ENCODE assay signal across 12 cellular contexts in the genomic region with DNA sequence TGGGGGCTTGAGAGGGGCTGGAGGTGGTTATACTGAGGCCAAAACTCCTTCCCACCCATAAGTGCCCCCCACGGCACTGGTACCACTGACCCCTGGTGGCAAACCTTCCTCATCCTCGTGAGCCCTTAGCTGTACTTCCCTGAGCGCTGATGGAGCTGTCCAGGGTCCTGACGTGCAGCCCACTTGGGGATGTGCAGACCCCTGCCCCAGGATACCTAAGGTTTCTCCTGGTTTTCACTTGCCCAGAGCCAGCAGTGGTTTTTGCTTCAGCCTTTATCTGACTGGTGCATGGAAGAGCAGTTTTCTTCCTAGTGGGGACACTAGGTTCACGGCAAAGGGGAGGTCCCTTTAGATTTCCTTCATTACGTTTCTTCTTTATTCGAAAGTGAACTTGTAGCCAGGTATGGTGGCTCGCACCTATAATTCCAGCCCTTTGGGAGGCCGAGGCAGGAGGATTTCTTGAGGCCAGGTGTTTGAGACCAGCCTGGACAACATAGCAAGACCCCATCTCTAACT. TPM values are rescaled to one million over a fixed set of nuclear protein-coding genes. Genes with fewer than 3 reads are reported as not detected.
DNase-seq lines count a peak whose midpoint lies in the region; ATAC-seq, FAIRE-seq and TF ChIP-seq lines count a peak whose summit lies in the region.
"Had no signal": no experiment of that assay in that cellular context is flagged by ENCODE, and none has a peak within 500 bp of the region (broad histone marks: within the 10 kb centered on the region; RNA-seq: fewer than 3 reads in every experiment).

No MANE protein-coding gene starts in this region.

- no peak overlapping the region for H3K4me2 ChIP-seq in H1 (ENCODE audit: insufficient read depth in 1 of 2, low read depth in 2 of 2, low read length in 2 of 2)
- no peak overlapping the region for H3K4me2 ChIP-seq in smooth muscle cell

- no TSS peak for BruUV-seq in MCF 10A (replicated peaks; lab: Mats Ljungman, UMichigan)

- CTCF ChIA-PET in MCF 10A (lab: Yijun Ruan, JAX) (interaction anchor here (0.6 to 10.3 kb wide), 6 partner anchors 10 to 350 kb away, joined by 3 to 227 read pairs (median 10); no protein-coding TSS in a partner anchor), H1 (lab: Charles Lee; ENCODE audit: partially characterized antibody) (interaction anchor here (0.6 to 6.3 kb wide), 31 partner anchors 9 to 526 kb away, joined by 3 to 79 read pairs (median 4); no protein-coding TSS in a partner anchor)

- H2BK5ac ChIP-seq in H1 (ENCODE audit: low read depth, low read length) = no peak overlapping the region

- no peak overlapping the region for H2BK20ac ChIP-seq in H1 (ENCODE audit: low read length)

- FAIRE-seq in H1 (lab: Jason Lieb, UNC) = no peak

- no peak overlapping the region for H2BK120ac ChIP-seq in H1 (replicated peaks; ENCODE audit: low read depth, low read length)

- H3K9me3 Mint-ChIP-seq in MCF 10A (ENCODE audit: unreplicated experiment) = no peaks in the 10 kb centered on the region
- H3K9me3 Mint-ChIP-seq in stimulated activated effector memory CD8-positive, alpha-beta T cell treated with anti-CD3 and anti-CD28 coated beads, Interleukin-12 subunit alpha, Interleukin-12 subunit beta, amount 100 ng/mL, for 72 hours = no peaks in the 10 kb centered on the region
- H3K9me3 Mint-ChIP-seq: stimulated activated naive CD8-positive, alpha-beta T cell treated with anti-CD3 and anti-CD28 coated beads, Interleukin-15, Interleukin-2, amounts not matched to agents 100 ng/mL and 50 ng/mL, for 24 hours had no signal

- H3K79me2 ChIP-seq in H1 (ENCODE audit: control insufficient read depth in 1 of 2, insufficient read depth in 2 of 2, low read length in 2 of 2) (no peaks in the 10 kb centered on the region), smooth muscle cell (ENCODE audit: low read depth) (no peaks in the 10 kb centered on the region)

- no peak overlapping the region for H2AFZ ChIP-seq in H1 (ENCODE audit: low read length)
- H2AFZ ChIP-seq in smooth muscle cell (ENCODE audit: low read depth) = no peak overlapping the region

- no peak overlapping the region for H3K4me3 Mint-ChIP-seq in MCF 10A (ENCODE audit: unreplicated experiment)
- no peak overlapping the region for H3K4me3 Mint-ChIP-seq in stimulated activated effector memory CD8-positive, alpha-beta T cell treated with anti-CD3 and anti-CD28 coated beads, Interleukin-12 subunit alpha, Interleukin-12 subunit beta, amount 100 ng/mL, for 72 hours
- H3K4me3 Mint-ChIP-seq: stimulated activated naive CD8-positive, alpha-beta T cell treated with anti-CD3 and anti-CD28 coated beads, Interleukin-15, Interleukin-2, amounts not matched to agents 100 ng/mL and 50 ng/mL, for 24 hours had no signal

- H4K20me1 ChIP-seq in H1 (replicated peaks in 1 of 2; ENCODE audit: control insufficient read depth in 1 of 2, insufficient read depth in 2 of 2, low read length in 2 of 2) (peaks cover 4 to 11% of the 10 kb centered on the region in 2 experiments), smooth muscle cell (ENCODE audit: low read depth) (no peaks in the 10 kb centered on the region)

- H3K27ac ChIP-seq in H1 (ENCODE audit: low read depth, low read length) = no peak overlapping the region
- H3K27ac ChIP-seq in smooth muscle cell (ENCODE audit: low read depth) = no peak overlapping the region
- H3K27ac ChIP-seq: esophagus muscularis mucosa, ovary had no signal

- H3K14ac ChIP-seq in H1 (ENCODE audit: insufficient read length) = no peak overlapping the region

- no peak overlapping the region for H3K18ac ChIP-seq in H1 (ENCODE audit: extremely low read depth, low read length)

- H3K9me3 ChIP-seq in NT2/D1 (ENCODE audit: insufficient read depth, low read length) (no peaks in the 10 kb centered on the region), H1 (ENCODE audit: insufficient read depth in 2 of 2, low read depth in 1 of 2, low read length in 1 of 2) (no peaks in the 10 kb centered on the region), smooth muscle cell (replicated peaks; ENCODE audit: low read depth) (no peaks in the 10 kb centered on the region)
- H3K9me3 ChIP-seq: esophagus muscularis mucosa, ovary had no signal

- H3K27me3 Mint-ChIP-seq in MCF 10A (ENCODE audit: insufficient read depth, unreplicated experiment) = peaks cover 21% of the 10 kb centered on the region

- DNase-seq in T47D (ENCODE audit: low read depth in 1 of 2, low spot score in 1 of 2) (peak; percentile 18 to 60), MCF 10A (ENCODE audit: unreplicated experiment) (no peak), NT2/D1 (ENCODE audit: low read depth, low spot score) (peak; percentile 47), H1 (ENCODE audit: low read depth in 1 of 2, low spot score in 2 of 2) (peak; percentile 44 to 95), smooth muscle cell (lab: John Stamatoyannopoulos, UW; ENCODE audit: unreplicated experiment) (peak; percentile 14), sciatic nerve (ENCODE audit: low spot score) (no peak), NCI-H1436 (lab: John Stamatoyannopoulos, UW) (no peak)
- DNase-seq in stimulated activated effector memory CD8-positive, alpha-beta T cell treated with anti-CD3 and anti-CD28 coated beads, Interleukin-12 subunit alpha, Interleukin-12 subunit beta, amount 100 ng/mL, for 72 hours (ENCODE audit: low spot score in 2 of 2) = no peak
- DNase-seq: NCI-H187 had no signal

- H2BK12ac ChIP-seq in H1 (ENCODE audit: low read depth, low read length) = no peak overlapping the region

- POLR2A ChIA-PET in MCF 10A (lab: Yijun Ruan, JAX) = interaction anchor here (0.6 kb wide), 1 partner anchor 475 kb away, joined by 3 read pairs; no protein-coding TSS in a partner anchor
- POLR2A ChIA-PET in H1 (lab: Charles Lee; ENCODE audit: partially characterized antibody) = interaction anchor here (0.9 kb wide), 1 partner anchor 238 kb away, joined by 3 read pairs; no protein-coding TSS in a partner anchor

- no peak overlapping the region for H3K4ac ChIP-seq in H1 (replicated peaks; ENCODE audit: insufficient read length, low read depth, low read length)

- TF ChIP-seq POLR2A in H1 (IDR thresholded peaks at IDR 0.05; ENCODE audit: control extremely low read depth in 1 of 2, low read depth in 2 of 2, low read length in 2 of 2) = no peak

- intact Hi-C loops in MCF 10A (cut with micrococcal nuclease) = no loop called here
- intact Hi-C loops in sciatic nerve (cut with DNase I) = no loop called here

- no peaks in the 10 kb centered on the region for H3K36me3 ChIP-seq in NT2/D1 (ENCODE audit: insufficient read depth, insufficient read length, low read length)
- peaks cover 0 to 5% (median 0%) of the 10 kb centered on the region in 4 experiments; a peak in 2 of 8 replicates for H3K36me3 ChIP-seq in H1 (ENCODE audit: control insufficient read depth in 2 of 4, insufficient read depth in 4 of 4, low read length in 3 of 4)
- H3K36me3 ChIP-seq in smooth muscle cell (ENCODE audit: low read depth) = no peaks in the 10 kb centered on the region
- H3K36me3 ChIP-seq: esophagus muscularis mucosa, ovary had no signal

- no peaks in the 10 kb centered on the region for H3K23me2 ChIP-seq in H1 (ENCODE audit: low read depth, low read length)

- no peak overlapping the region for H4K8ac ChIP-seq in H1 (ENCODE audit: extremely low read depth, insufficient read depth, low read length)

- no peak overlapping the region for H2BK15ac ChIP-seq in H1 (ENCODE audit: low read length)

- TF ChIP-seq RAD21 in H1 (IDR thresholded peaks at IDR 0.05 in 1 of 2, conservative IDR thresholded peaks at IDR 0.05 in 1 of 2; ENCODE audit: low read depth in 2 of 2, low read length in 2 of 2) = peak; percentile 65 to 74

- no peak overlapping the region for H3K23ac ChIP-seq in H1 (ENCODE audit: insufficient read length)

- no peak for ATAC-seq in stimulated activated effector memory CD8-positive, alpha-beta T cell treated with anti-CD3 and anti-CD28 coated beads, Interleukin-12 subunit alpha, Interleukin-12 subunit beta, amount 100 ng/mL, for 72 hours
- ATAC-seq in sciatic nerve = no peak

- H3K36me3 Mint-ChIP-seq in MCF 10A (ENCODE audit: insufficient read depth, unreplicated experiment) = no peaks in the 10 kb centered on the region
- no peaks in the 10 kb centered on the region for H3K36me3 Mint-ChIP-seq in stimulated activated effector memory CD8-positive, alpha-beta T cell treated with anti-CD3 and anti-CD28 coated beads, Interleukin-12 subunit alpha, Interleukin-12 subunit beta, amount 100 ng/mL, for 72 hours

- H3K4me1 ChIP-seq in NT2/D1 (ENCODE audit: insufficient read depth, insufficient read length) = peaks cover 8% of the 10 kb centered on the region
- H3K4me1 ChIP-seq in H1 (replicated peaks in 1 of 4; ENCODE audit: control insufficient read depth in 3 of 4, insufficient read depth in 4 of 4, low read length in 3 of 4) = peaks cover 0 to 5% (median 1%) of the 10 kb centered on the region in 4 experiments; a peak in 3 of 7 replicates
- H3K4me1 ChIP-seq in smooth muscle cell (ENCODE audit: low read depth) = no peaks in the 10 kb centered on the region
- H3K4me1 ChIP-seq: esophagus muscularis mucosa had no signal

- no peak overlapping the region for H3K27ac Mint-ChIP-seq in MCF 10A (ENCODE audit: low read depth, unreplicated experiment)
- no peak overlapping the region for H3K27ac Mint-ChIP-seq in stimulated activated effector memory CD8-positive, alpha-beta T cell treated with anti-CD3 and anti-CD28 coated beads, Interleukin-12 subunit alpha, Interleukin-12 subunit beta, amount 100 ng/mL, for 72 hours
- H3K27ac Mint-ChIP-seq: stimulated activated naive CD8-positive, alpha-beta T cell treated with anti-CD3 and anti-CD28 coated beads, Interleukin-15, Interleukin-2, amounts not matched to agents 100 ng/mL and 50 ng/mL, for 24 hours had no signal

- H3K4me1 Mint-ChIP-seq in MCF 10A (ENCODE audit: insufficient read depth, unreplicated experiment) = no peaks in the 10 kb centered on the region
- H3K4me1 Mint-ChIP-seq in stimulated activated effector memory CD8-positive, alpha-beta T cell treated with anti-CD3 and anti-CD28 coated beads, Interleukin-12 subunit alpha, Interleukin-12 subunit beta, amount 100 ng/mL, for 72 hours = no peaks in the 10 kb centered on the region

- no peak overlapping the region for H4K5ac ChIP-seq in H1 (ENCODE audit: insufficient read length, low read depth, low read length)

- TF ChIP-seq CTCF in MCF 10A (IDR thresholded peaks at IDR 0.05; ENCODE audit: unreplicated experiment) (no peak), H1 (IDR thresholded peaks at IDR 0.05; ENCODE audit: control extremely low read depth in 1 of 3, insufficient read depth in 1 of 3, low read depth in 1 of 3, low read length in 3 of 3) (peak; percentile 62 to 80 (median 67)), smooth muscle cell (IDR thresholded peaks at IDR 0.05; ENCODE audit: borderline replicate concordance, insufficient read depth, poor library complexity, severe bottlenecking) (no peak)

- no peak overlapping the region for H2AK5ac ChIP-seq in H1 (ENCODE audit: low read depth, low read length)

- in situ Hi-C loops in T47D (cut with HindIII; ENCODE audit: low pct_unique_long_range_greater_than_20kb, low sequenced_read_pairs) = no loop called here

- no peak overlapping the region for H3K56ac ChIP-seq in H1 (replicated peaks; ENCODE audit: insufficient read length, low read depth, low read length)

- H3K9ac ChIP-seq in NT2/D1 (ENCODE audit: insufficient read length, low read depth) (no peak overlapping the region), H1 (replicated peaks in 1 of 4; ENCODE audit: extremely low read depth in 1 of 4, low read depth in 3 of 4, low read length in 3 of 4) (no peak overlapping the region), smooth muscle cell (ENCODE audit: low read depth) (no peak overlapping the region)

- H3K4me3 ChIP-seq in NT2/D1 (ENCODE audit: insufficient read length, low read depth) = no peak overlapping the region
- no peak overlapping the region for H3K4me3 ChIP-seq in H1 (ENCODE audit: extremely low read depth in 1 of 4, insufficient read depth in 2 of 4, low read depth in 3 of 4, low read length in 4 of 4)
- H3K4me3 ChIP-seq in smooth muscle cell = no peak overlapping the region
- H3K4me3 ChIP-seq: esophagus muscularis mucosa, ovary had no signal

- WGBS in H1 (ENCODE audit: extremely low coverage in 1 of 2, insufficient coverage in 1 of 2, insufficient read length in 1 of 2, insufficient replicate concordance in 2 of 2, low coverage in 1 of 2, low lambda C conversion rate in 2 of 2, missing lambda C conversion rate in 1 of 2), 2 experiments = 55% methylated on average over 9 of the region's 9 CpGs; no CpG with 5 or more reads in 1 of the 2 experiments
- WGBS in smooth muscle cell (ENCODE audit: low lambda C conversion rate) = 44% methylated on average over 9 of the region's 9 CpGs

- no peaks in the 10 kb centered on the region for H3F3A ChIP-seq in smooth muscle cell (ENCODE audit: low read depth)

- peaks cover 14% of the 10 kb centered on the region for H3K27me3 ChIP-seq in NT2/D1 (ENCODE audit: insufficient read depth, insufficient read length)
- H3K27me3 ChIP-seq in H1 (replicated peaks in 1 of 4; ENCODE audit: control insufficient read depth in 3 of 4, extremely low read depth in 1 of 4, insufficient read depth in 3 of 4, low read length in 3 of 4) = no peaks in the 10 kb centered on the region
- peaks cover 10% of the 10 kb centered on the region for H3K27me3 ChIP-seq in smooth muscle cell (ENCODE audit: low read depth)
- H3K27me3 ChIP-seq: ovary had no signal

- no peaks in the 10 kb centered on the region for H3K79me1 ChIP-seq in H1 (ENCODE audit: low read depth, low read length)

- no peak for TF ChIP-seq EP300 in H1 (IDR thresholded peaks at IDR 0.05; ENCODE audit: borderline replicate concordance in 1 of 2, low read depth in 2 of 2, low read length in 2 of 2)

- H4K91ac ChIP-seq in H1 (replicated peaks; ENCODE audit: insufficient read length, low read length) = no peak overlapping the region

RNA-seq across cellular contexts. Expression of a gene that starts 28.7 kb away (rescaled TPM):
- 53.7 and 56.5 TPM in 2 replicates for total RNA-seq in MCF 10A (2022)
- 25.1 and 25.5 TPM in 2 replicates for total RNA-seq in H1 (2021; fragmentation: NEBNext Ultra II Directional; extraction: Animal tissue kit (Norgen Biotek cat#: 25700))
- polyA plus RNA-seq in H1 (2011; rRNA removed) = 27.0 and 51.8 TPM in 2 replicates
- 48.8 TPM for polyA plus RNA-seq in H1 (2011; cell fraction: cytosol; rRNA removed)
- 79.7 TPM for polyA plus RNA-seq in H1 (2011; cell fraction: nucleus; rRNA removed)
- 15.0 to 22.9 TPM (median 20.8 TPM) in 4 replicates for polyA plus RNA-seq in H1 (2012, experiment 1 of 2)
- 16.1 TPM for polyA plus RNA-seq in H1 (2012, experiment 2 of 2)
- 13.7 TPM for polyA plus RNA-seq in H1 (2013, experiment 1 of 2)
- polyA plus RNA-seq in H1 (2013, experiment 2 of 2) = 12.4 TPM
- 20.1 and 20.2 TPM in 2 replicates for polyA minus RNA-seq in H1 (2011; rRNA and poly(A)+ RNA removed)
- polyA minus RNA-seq in H1 (2011; cell fraction: cytosol; rRNA and poly(A)+ RNA removed) = 14.8 TPM
- polyA minus RNA-seq in H1 (2011; cell fraction: nucleus; rRNA and poly(A)+ RNA removed) = 15.7 TPM
- total RNA-seq in smooth muscle cell = 41.5 and 54.3 TPM in 2 replicates
- polyA plus RNA-seq in smooth muscle cell = 7.4 and 9.6 TPM in 2 replicates
- total RNA-seq in sciatic nerve = 20.4 TPM

Comparison
In these comparisons a context has a peak if more than half of its experiments do, and no peak if none do; other contexts are left out.
1. DNase-seq: peak in T47D (2 of 2), NT2/D1 (single experiment), H1 (2 of 2) and smooth muscle cell (single experiment); none in MCF 10A (single experiment), stimulated activated effector memory CD8-positive, alpha-beta T cell treated with anti-CD3 and anti-CD28 coated beads, Interleukin-12 subunit alpha, Interleukin-12 subunit beta, amount 100 ng/mL, for 72 hours (0 of 2), sciatic nerve (single experiment) and NCI-H1436 (single experiment).
2. CTCF ChIP-seq: peak in H1 (3 of 3); none in MCF 10A (single experiment) and smooth muscle cell (single experiment).